1 cellular context compared by ENCODE assay signal in the genomic region with DNA sequence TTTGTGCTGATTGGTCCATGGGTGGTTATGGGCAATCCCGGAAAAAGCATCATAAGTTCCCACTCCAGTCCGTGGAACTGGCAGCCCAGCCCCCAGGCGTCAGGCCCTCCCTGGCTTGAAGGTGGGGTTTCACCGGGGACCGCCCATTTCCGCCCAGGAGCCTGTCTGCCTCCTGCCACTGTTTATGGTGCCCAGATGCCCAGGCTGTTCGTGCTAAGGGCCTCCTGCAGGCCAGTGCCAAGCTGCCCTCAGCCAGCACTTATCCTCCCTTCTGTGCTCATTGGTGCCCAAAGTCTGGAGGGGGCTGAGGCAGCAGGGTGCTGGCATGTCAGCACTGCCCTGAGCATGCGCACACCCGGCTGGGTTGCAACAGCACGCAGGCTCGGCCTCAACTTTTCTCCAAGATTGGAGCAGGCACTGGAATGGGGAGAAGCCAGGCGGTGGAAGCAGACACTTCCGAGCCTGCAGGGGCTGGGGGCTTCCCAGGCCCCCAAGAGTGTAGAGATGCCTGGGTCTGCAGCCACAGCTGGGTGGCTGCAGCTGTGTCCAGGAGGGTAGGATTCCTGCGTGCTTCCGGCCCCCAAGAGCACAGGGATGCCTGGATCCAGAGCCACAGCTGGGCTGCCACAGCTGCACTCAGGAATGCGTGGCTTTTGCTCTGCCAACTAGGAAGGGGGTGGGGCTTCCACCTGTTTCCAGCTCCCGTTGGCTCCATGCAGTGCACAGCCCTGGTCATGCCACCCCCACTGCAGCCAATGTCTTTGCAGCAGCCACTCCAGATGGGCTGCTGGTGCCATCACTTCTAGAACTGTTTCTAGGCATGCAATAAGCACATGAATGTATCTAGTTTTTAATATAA.
TF ChIP-seq lines count a peak whose summit lies in the region.

No MANE protein-coding gene starts in this region.

TF ChIP-seq in WTC11, 78 proteins besides CTCF, POLR2A, EP300 and RAD21 (continued from another document):
- TF ChIP-seq AFF4 (CRISPR knock-in tag; IDR thresholded peaks at IDR 0.05; ENCODE audit: borderline replicate concordance) (no peak), GTF2I (CRISPR knock-in tag; conservative IDR thresholded peaks at IDR 0.05) (no peak), ATF2 (CRISPR knock-in tag; IDR thresholded peaks at IDR 0.05; ENCODE audit: borderline replicate concordance, low read depth) (no peak), ZNF532 (CRISPR knock-in tag; IDR thresholded peaks at IDR 0.05; ENCODE audit: borderline replicate concordance) (no peak), GABPB1 (CRISPR knock-in tag; IDR thresholded peaks at IDR 0.05) (no peak), NR2C2 (CRISPR knock-in tag; IDR thresholded peaks at IDR 0.05) (no peak), ZNF121 (CRISPR knock-in tag; IDR thresholded peaks at IDR 0.05) (no peak), ZNF671 (CRISPR knock-in tag; IDR thresholded peaks at IDR 0.05) (no peak), IRF1 (CRISPR knock-in tag; IDR thresholded peaks at IDR 0.05) (no peak), TP53 (CRISPR knock-in tag; IDR thresholded peaks at IDR 0.05) (no peak), JUN (CRISPR knock-in tag; IDR thresholded peaks at IDR 0.05) (no peak), IRF2 (CRISPR knock-in tag; IDR thresholded peaks at IDR 0.05; ENCODE audit: borderline replicate concordance, low read depth) (no peak), USF1 (CRISPR knock-in tag; IDR thresholded peaks at IDR 0.05) (no peak)
- TF ChIP-seq, protein P1, sequence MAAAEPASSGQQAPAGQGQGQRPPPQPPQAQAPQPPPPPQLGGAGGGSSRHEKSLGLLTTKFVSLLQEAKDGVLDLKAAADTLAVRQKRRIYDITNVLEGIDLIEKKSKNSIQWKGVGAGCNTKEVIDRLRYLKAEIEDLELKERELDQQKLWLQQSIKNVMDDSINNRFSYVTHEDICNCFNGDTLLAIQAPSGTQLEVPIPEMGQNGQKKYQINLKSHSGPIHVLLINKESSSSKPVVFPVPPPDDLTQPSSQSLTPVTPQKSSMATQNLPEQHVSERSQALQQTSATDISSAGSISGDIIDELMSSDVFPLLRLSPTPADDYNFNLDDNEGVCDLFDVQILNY (CRISPR knock-in tag; IDR thresholded peaks at IDR 0.05): no peak
- TF ChIP-seq, protein P2, sequence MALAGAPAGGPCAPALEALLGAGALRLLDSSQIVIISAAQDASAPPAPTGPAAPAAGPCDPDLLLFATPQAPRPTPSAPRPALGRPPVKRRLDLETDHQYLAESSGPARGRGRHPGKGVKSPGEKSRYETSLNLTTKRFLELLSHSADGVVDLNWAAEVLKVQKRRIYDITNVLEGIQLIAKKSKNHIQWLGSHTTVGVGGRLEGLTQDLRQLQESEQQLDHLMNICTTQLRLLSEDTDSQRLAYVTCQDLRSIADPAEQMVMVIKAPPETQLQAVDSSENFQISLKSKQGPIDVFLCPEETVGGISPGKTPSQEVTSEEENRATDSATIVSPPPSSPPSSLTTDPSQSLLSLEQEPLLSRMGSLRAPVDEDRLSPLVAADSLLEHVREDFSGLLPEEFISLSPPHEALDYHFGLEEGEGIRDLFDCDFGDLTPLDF (CRISPR knock-in tag; IDR thresholded peaks at IDR 0.05): no peak
